ENCODE assay signal across 8 cellular contexts in genomic region chr20:32356935-32357868, GRCh38. TPM values are rescaled to one million over a fixed set of nuclear protein-coding genes. Genes with fewer than 3 reads are reported as not detected.
DNase-seq lines count a peak whose midpoint lies in the region; ATAC-seq lines count a peak whose summit lies in the region.

No MANE protein-coding gene starts in this region.

- peak overlapping the region; percentile 99 for H3K4me3 Mint-ChIP-seq in dendritic cell treated with granulocyte-macrophage colony-stimulating factor and Interleukin-4, amounts not matched to agents 40 ng/mL and 50 ng/mL, for 4 days
- peak overlapping the region; percentile 98 for H3K4me3 Mint-ChIP-seq in memory B cell

- ATAC-seq in activated CD4-positive, CD25-positive, alpha-beta regulatory T cell treated with anti-CD3 and anti-CD28 coated beads, Interleukin-2, amount 50 U/mL, for 24 hours, result no peak
- ATAC-seq in memory B cell (ENCODE audit: low read depth), result no peak
- no peak for ATAC-seq in HG03139 (IDR thresholded peaks at IDR 0.05; ENCODE audit: unreplicated experiment)

- peaks cover 26% of the 10 kb centered on the region for H3K36me3 Mint-ChIP-seq in dendritic cell treated with granulocyte-macrophage colony-stimulating factor and Interleukin-4, amounts not matched to agents 40 ng/mL and 50 ng/mL, for 4 days (ENCODE audit: low read depth)
- H3K36me3 Mint-ChIP-seq in memory B cell, result no peaks in the 10 kb centered on the region

- peak overlapping the region; percentile 65 for H3K27ac ChIP-seq in urinary bladder (ENCODE audit: low read depth)

- no peaks in the 10 kb centered on the region for H3K9me3 Mint-ChIP-seq in dendritic cell treated with granulocyte-macrophage colony-stimulating factor and Interleukin-4, amounts not matched to agents 40 ng/mL and 50 ng/mL, for 4 days
- H3K9me3 Mint-ChIP-seq in memory B cell, result no peaks in the 10 kb centered on the region

- DNase-seq in activated CD4-positive, CD25-positive, alpha-beta regulatory T cell treated with anti-CD3 and anti-CD28 coated beads, Interleukin-2, amount 50 U/mL, for 72 hours, result peak; percentile 41
- DNase-seq in OCI-M1 (lab: John Stamatoyannopoulos, UW), result peak; percentile 63
- no peak for DNase-seq in memory B cell (ENCODE audit: low spot score in 2 of 2)
- no peak for DNase-seq in epidermal melanocyte (ENCODE audit: insufficient read length, low spot score)

- peak overlapping the region; percentile 98 for H3K27ac Mint-ChIP-seq in dendritic cell treated with granulocyte-macrophage colony-stimulating factor and Interleukin-4, amounts not matched to agents 40 ng/mL and 50 ng/mL, for 4 days
- peak overlapping the region; percentile 95 for H3K27ac Mint-ChIP-seq in memory B cell

- H3K4me1 ChIP-seq in urinary bladder (ENCODE audit: insufficient read depth), result peaks cover 2% of the 10 kb centered on the region

- intact Hi-C loops in dendritic cell treated with granulocyte-macrophage colony-stimulating factor and Interleukin-4, amounts not matched to agents 40 ng/mL and 50 ng/mL, for 4 days (cut with micrococcal nuclease), result no loop called here

- H3K4me3 ChIP-seq in urinary bladder (ENCODE audit: low read depth, low read length), result peak overlapping the region; percentile 98

- 8% methylated on average over 21 of the region's 21 CpGs for WGBS in urinary bladder

- H3K36me3 ChIP-seq in urinary bladder (ENCODE audit: insufficient read depth), result no peaks in the 10 kb centered on the region

- no peaks in the 10 kb centered on the region for H3K27me3 Mint-ChIP-seq in dendritic cell treated with granulocyte-macrophage colony-stimulating factor and Interleukin-4, amounts not matched to agents 40 ng/mL and 50 ng/mL, for 4 days
- no peaks in the 10 kb centered on the region for H3K27me3 Mint-ChIP-seq in memory B cell

- peaks cover 46% of the 10 kb centered on the region for H3K4me1 Mint-ChIP-seq in dendritic cell treated with granulocyte-macrophage colony-stimulating factor and Interleukin-4, amounts not matched to agents 40 ng/mL and 50 ng/mL, for 4 days (ENCODE audit: low read depth)
- peaks cover 35% of the 10 kb centered on the region for H3K4me1 Mint-ChIP-seq in memory B cell

RNA-seq across cellular contexts. Expression of gene ASXL1, which starts 0.9 kb away (rescaled TPM):
- 69.6 TPM for total RNA-seq in urinary bladder
- 28.6 TPM for polyA plus RNA-seq in urinary bladder

Comparison
In these comparisons a context has a peak if more than half of its experiments do, and no peak if none do; other contexts are left out.
1. DNase-seq: peak in activated CD4-positive, CD25-positive, alpha-beta regulatory T cell treated with anti-CD3 and anti-CD28 coated beads, Interleukin-2, amount 50 U/mL, for 72 hours (single experiment) and OCI-M1 (single experiment); none in memory B cell (0 of 2) and epidermal melanocyte (single experiment).